Comparison of ENCODE assay signal across 19 cellular contexts in the genomic region with DNA sequence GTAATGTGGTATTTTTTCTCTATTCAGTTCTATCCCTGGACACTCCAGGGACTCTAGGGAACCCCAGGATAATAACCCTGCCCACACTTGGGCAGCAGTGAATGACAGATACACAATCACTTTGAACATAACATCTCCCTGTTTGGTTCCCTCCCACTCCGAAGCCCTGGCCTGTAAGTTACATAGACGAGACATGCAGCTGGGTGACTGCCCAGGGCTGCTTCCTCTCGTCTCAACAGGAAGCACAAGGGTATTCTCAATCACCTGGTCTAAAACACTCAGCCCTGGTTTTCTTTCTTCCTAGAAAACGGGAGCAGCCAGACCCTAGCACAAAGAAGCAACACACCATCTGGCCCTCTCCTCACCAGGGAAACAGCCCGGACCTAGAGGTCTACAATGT. TPM values are rescaled to one million over a fixed set of nuclear protein-coding genes. Genes with fewer than 3 reads are reported as not detected.
"Had no signal": no experiment of that assay in that cellular context is flagged by ENCODE, and none has a peak within 500 bp of the region (broad histone marks: within the 10 kb centered on the region; RNA-seq: fewer than 3 reads in every experiment).

No MANE protein-coding gene starts in this region.

- H3K4me1 Mint-ChIP-seq: stimulated activated effector memory CD8-positive, alpha-beta T cell treated with anti-CD3 and anti-CD28 coated beads, Interleukin-12 subunit alpha, Interleukin-12 subunit beta, amount 100 ng/mL, for 72 hours had no signal

- H3K36me3 ChIP-seq: adrenal gland, cardiac muscle cell, vagina had no signal

- H3K27ac ChIP-seq: adrenal gland, cardiac muscle cell, coronary artery, vagina had no signal

- H3K9me3 ChIP-seq: adrenal gland, vagina had no signal

- H3K27me3 Mint-ChIP-seq: activated CD8-positive, alpha-beta T cell treated with anti-CD3 and anti-CD28 coated beads for 36 hours had no signal

- H3K27ac Mint-ChIP-seq: activated CD8-positive, alpha-beta T cell treated with anti-CD3 and anti-CD28 coated beads for 36 hours; stimulated activated effector memory CD8-positive, alpha-beta T cell treated with anti-CD3 and anti-CD28 coated beads, Interleukin-12 subunit alpha, Interleukin-12 subunit beta, amount 100 ng/mL, for 72 hours; WTC11 had no signal

- H3K9me3 Mint-ChIP-seq: stimulated activated effector memory CD8-positive, alpha-beta T cell treated with anti-CD3 and anti-CD28 coated beads, Interleukin-12 subunit alpha, Interleukin-12 subunit beta, amount 100 ng/mL, for 72 hours had no signal

- H3K4me3 Mint-ChIP-seq: activated CD8-positive, alpha-beta T cell treated with anti-CD3 and anti-CD28 coated beads for 36 hours; activated T-cell treated with anti-CD3 and anti-CD28 coated beads, Interleukin-2, amount 50 U/mL, for 4 hours; stimulated activated effector memory CD8-positive, alpha-beta T cell treated with anti-CD3 and anti-CD28 coated beads, Interleukin-12 subunit alpha, Interleukin-12 subunit beta, amount 100 ng/mL, for 72 hours; WTC11 had no signal

- H3K27me3 ChIP-seq: adrenal gland, cardiac muscle cell, vagina had no signal

- DNase-seq: activated CD4-positive, alpha-beta T cell treated with anti-CD3 and anti-CD28 coated beads for 4 hours; activated CD8-positive, alpha-beta T cell treated with anti-CD3 and anti-CD28 coated beads for 36 hours; activated effector memory CD4-positive, alpha-beta T cell treated with Interleukin-2 at 50 U/mL for 16 hours; activated naive CD4-positive, alpha-beta T cell treated with anti-CD3 and anti-CD28 coated beads, Interleukin-2, amount 50 U/mL, for 16 hours; activated T-cell treated with anti-CD3 and anti-CD28 coated beads, Interleukin-2, amount 50 U/mL, for 4 hours; adrenal gland; effector memory CD4-positive, alpha-beta T cell; foreskin melanocyte; kidney glomerular epithelial cell; stimulated activated CD4-positive, alpha-beta T cell treated with anti-CD3 and anti-CD28 coated beads, Interleukin-12 subunit alpha, Interleukin-12 subunit beta, amount 100 ng/mL, for 4 hours; T-helper 2 cell had no signal

- H3K36me3 Mint-ChIP-seq: stimulated activated effector memory CD8-positive, alpha-beta T cell treated with anti-CD3 and anti-CD28 coated beads, Interleukin-12 subunit alpha, Interleukin-12 subunit beta, amount 100 ng/mL, for 72 hours had no signal

- ATAC-seq: activated CD8-positive, alpha-beta T cell treated with anti-CD3 and anti-CD28 coated beads for 36 hours; activated T-cell treated with anti-CD3 and anti-CD28 coated beads, Interleukin-2, amount 50 U/mL, for 4 hours; stimulated activated effector memory CD8-positive, alpha-beta T cell treated with anti-CD3 and anti-CD28 coated beads, Interleukin-12 subunit alpha, Interleukin-12 subunit beta, amount 100 ng/mL, for 72 hours; WTC11 had no signal

- H3K4me3 ChIP-seq: adrenal gland, cardiac muscle cell, coronary artery, vagina had no signal

- H3K4me1 ChIP-seq: adrenal gland had no signal

RNA-seq across cellular contexts. Expression of a gene that starts 19.3 kb away (rescaled TPM):
- polyA plus RNA-seq: neural cell had no signal

RNA-seq across cellular contexts. Expression of a gene that starts 45.2 kb away (rescaled TPM):
- total RNA-seq: activated CD8-positive, alpha-beta T cell treated with anti-CD3 and anti-CD28 coated beads for 36 hours; activated T-cell treated with anti-CD3 and anti-CD28 coated beads, Interleukin-2, amount 50 U/mL, for 4 hours; adrenal gland; cardiac muscle cell; lower leg skin; renal cortical epithelial cell; vagina; WTC11 had no signal
- polyA plus RNA-seq: adrenal gland, cardiac muscle cell, neural cell had no signal

RNA-seq across cellular contexts. Expression of a gene that starts 47.6 kb away (rescaled TPM):
- total RNA-seq: adrenal gland, cardiac muscle cell, lower leg skin, renal cortical epithelial cell, vagina, WTC11 had no signal
- polyA plus RNA-seq: adrenal gland, cardiac muscle cell, neural cell had no signal
